9 cellular contexts compared by ENCODE assay signal in genomic region chr6:41779336-41779735, GRCh38. TPM values are rescaled to one million over a fixed set of nuclear protein-coding genes. Genes with fewer than 3 reads are reported as not detected.
DNase-seq lines count a peak whose midpoint lies in the region; ATAC-seq and TF ChIP-seq lines count a peak whose summit lies in the region.
"Had no signal": no experiment of that assay in that cellular context is flagged by ENCODE, and none has a peak within 500 bp of the region (broad histone marks: within the 10 kb centered on the region; RNA-seq: fewer than 3 reads in every experiment).

No MANE protein-coding gene starts in this region.

- H3K27ac ChIP-seq in CD4-positive, CD25-positive, alpha-beta regulatory T cell (ENCODE audit: insufficient read depth, low read length, poor library complexity, severe bottlenecking), result no peak overlapping the region
- H3K27ac ChIP-seq in right lobe of liver, result no peak overlapping the region

- no peak for TF ChIP-seq POLR2A in right lobe of liver (IDR thresholded peaks at IDR 0.05)

- peaks cover 15% of the 10 kb centered on the region for H3K4me1 ChIP-seq in CD4-positive, CD25-positive, alpha-beta regulatory T cell (ENCODE audit: control insufficient read depth, insufficient read depth, low read length, poor library complexity, severe bottlenecking)
- peaks cover 0 to 17% (median 5%) of the 10 kb centered on the region in 4 donors for H3K4me1 ChIP-seq in right lobe of liver

- peak overlapping the region; percentile 59 for H3K4me3 ChIP-seq in CD4-positive, CD25-positive, alpha-beta regulatory T cell (ENCODE audit: low read depth, low read length)
- H3K4me3 ChIP-seq in right lobe of liver, result peak overlapping the region; percentile 58 to 76 (median 65)

- no peaks in the 10 kb centered on the region for H3K9me3 ChIP-seq in CD4-positive, CD25-positive, alpha-beta regulatory T cell (ENCODE audit: control insufficient read depth in 2 of 2, low read length in 2 of 2)
- H3K9me3 ChIP-seq in right lobe of liver, result no peaks in the 10 kb centered on the region

- H3K4me3 Mint-ChIP-seq in CD4-positive, CD25-positive, alpha-beta regulatory T cell, result peak overlapping the region; percentile 83 to 94 (median 90)
- H3K4me3 Mint-ChIP-seq in type B pancreatic cell, result peak overlapping the region; percentile 97

- H3K27me3 ChIP-seq in CD4-positive, CD25-positive, alpha-beta regulatory T cell (ENCODE audit: control insufficient read depth, insufficient read depth, low read length), result peaks cover 2% of the 10 kb centered on the region
- no peaks in the 10 kb centered on the region for H3K27me3 ChIP-seq in right lobe of liver

- no peaks in the 10 kb centered on the region for H3K9me3 Mint-ChIP-seq in CD4-positive, CD25-positive, alpha-beta regulatory T cell
- H3K9me3 Mint-ChIP-seq in activated naive CD4-positive, alpha-beta T cell treated with anti-CD3 and anti-CD28 coated beads, Interleukin-2, amount 50 U/mL, for 72 hours, result no peaks in the 10 kb centered on the region
- H3K9me3 Mint-ChIP-seq in type B pancreatic cell, result no peaks in the 10 kb centered on the region

- 4% methylated on average over 5 of the region's 16 CpGs for WGBS in right lobe of liver (ENCODE audit: insufficient coverage, low coverage, low lambda C conversion rate, missing lambda C conversion rate)

- DNase-seq in CD4-positive, CD25-positive, alpha-beta regulatory T cell, result no peak
- DNase-seq in activated naive CD4-positive, alpha-beta T cell treated with anti-CD3 and anti-CD28 coated beads, Interleukin-2, amount 50 U/mL, for 72 hours (ENCODE audit: low spot score in 2 of 2), result no peak
- no peak for DNase-seq in right lobe of liver
- DNase-seq in type B pancreatic cell (ENCODE audit: extremely low spot score, unreplicated experiment), result no peak
- no peak for DNase-seq in NCI-H2196 treated with DMSO at 0.1 percent for 48 hours (lab: John Stamatoyannopoulos, UW; ENCODE audit: unreplicated experiment)
- no peak for DNase-seq in NCI-H748 (lab: John Stamatoyannopoulos, UW; ENCODE audit: unreplicated experiment)
- DNase-seq in activated gamma-delta T cell treated with Interleukin-2 at 50 U/mL for 16 hours, result no peak

- H3K4me1 Mint-ChIP-seq in CD4-positive, CD25-positive, alpha-beta regulatory T cell, result peaks cover 7 to 22% (median 16%) of the 10 kb centered on the region in 4 donors
- H3K4me1 Mint-ChIP-seq in type B pancreatic cell (ENCODE audit: unreplicated experiment), result peaks cover 17% of the 10 kb centered on the region

- no peak for ATAC-seq in CD4-positive, CD25-positive, alpha-beta regulatory T cell (ENCODE audit: low read depth in 2 of 2)
- ATAC-seq in HG02610 (IDR thresholded peaks at IDR 0.05; ENCODE audit: unreplicated experiment), result peak; percentile 21
- ATAC-seq in activated naive CD4-positive, alpha-beta T cell treated with anti-CD3 and anti-CD28 coated beads, Interleukin-2, amount 50 U/mL, for 72 hours, result no peak
- no peak for ATAC-seq in right lobe of liver

- no peak for TF ChIP-seq CTCF in right lobe of liver (IDR thresholded peaks at IDR 0.05)
- no peak for TF ChIP-seq CTCF in type B pancreatic cell (conservative IDR thresholded peaks at IDR 0.05)

- intact Hi-C loops in right lobe of liver (cut with DNase I), result no loop called here

- peak overlapping the region in 2 of 3 donors; percentile 75 to 88 for H3K27ac Mint-ChIP-seq in CD4-positive, CD25-positive, alpha-beta regulatory T cell
- peak overlapping the region; percentile 49 to 90 for H3K27ac Mint-ChIP-seq in activated naive CD4-positive, alpha-beta T cell treated with anti-CD3 and anti-CD28 coated beads, Interleukin-2, amount 50 U/mL, for 72 hours
- peak overlapping the region; percentile 82 for H3K27ac Mint-ChIP-seq in type B pancreatic cell

- H3K36me3 ChIP-seq in CD4-positive, CD25-positive, alpha-beta regulatory T cell (ENCODE audit: control insufficient read depth, insufficient read depth, low read length), result peaks cover 13% of the 10 kb centered on the region
- H3K36me3 ChIP-seq in right lobe of liver, result peaks cover 0 to 14% (median 6%) of the 10 kb centered on the region in 4 donors

- peaks cover 13% of the 10 kb centered on the region for H3K36me3 Mint-ChIP-seq in CD4-positive, CD25-positive, alpha-beta regulatory T cell
- no peaks in the 10 kb centered on the region for H3K36me3 Mint-ChIP-seq in activated naive CD4-positive, alpha-beta T cell treated with anti-CD3 and anti-CD28 coated beads, Interleukin-2, amount 50 U/mL, for 72 hours
- no peaks in the 10 kb centered on the region for H3K36me3 Mint-ChIP-seq in type B pancreatic cell

- H3K27me3 Mint-ChIP-seq in CD4-positive, CD25-positive, alpha-beta regulatory T cell, result peaks cover 19% of the 10 kb centered on the region
- H3K27me3 Mint-ChIP-seq in type B pancreatic cell, result peaks cover 8% of the 10 kb centered on the region

RNA-seq across cellular contexts. Expression of gene FRS3, which starts 0.4 kb away (rescaled TPM):
- 6.4 TPM for total RNA-seq in CD4-positive, CD25-positive, alpha-beta regulatory T cell
- 1 to 10 TPM; 1.3 to 1.6 (median 1.4) TPM for polyA plus RNA-seq in CD4-positive, CD25-positive, alpha-beta regulatory T cell
- total RNA-seq in activated naive CD4-positive, alpha-beta T cell treated with anti-CD3 and anti-CD28 coated beads, Interleukin-2, amount 50 U/mL, for 72 hours, result 1 to 10 TPM; 3.1 to 5.2 TPM
- total RNA-seq in right lobe of liver (1 to 10 TPM in 5 of 6 experiments, under 1 TPM in 1; 0.68 to 3.0 (median 1.9) TPM), type B pancreatic cell (ENCODE audit: low replicate concordance) (2.2 and 7.0 TPM in 2 replicates)

RNA-seq across cellular contexts. Expression of gene PRICKLE4, which starts 1.2 kb away (rescaled TPM):
- not detected for total RNA-seq in CD4-positive, CD25-positive, alpha-beta regulatory T cell
- not detected for polyA plus RNA-seq in CD4-positive, CD25-positive, alpha-beta regulatory T cell
- total RNA-seq in activated naive CD4-positive, alpha-beta T cell treated with anti-CD3 and anti-CD28 coated beads, Interleukin-2, amount 50 U/mL, for 72 hours, result under 1 TPM in 1 of 2 donors, not detected in 1; 0.60 TPM
- total RNA-seq in right lobe of liver, result 1 to 10 TPM in 5 of 6 experiments, not detected in 1; 1.3 to 3.1 (median 2.7) TPM
- 2.1 and 2.8 TPM in 2 replicates for total RNA-seq in type B pancreatic cell (ENCODE audit: low replicate concordance)

RNA-seq across cellular contexts. Expression of gene TOMM6, which starts 8.2 kb away (rescaled TPM):
- 102 TPM for total RNA-seq in CD4-positive, CD25-positive, alpha-beta regulatory T cell
- 100 to 1,000 TPM; 315 to 364 (median 362) TPM for polyA plus RNA-seq in CD4-positive, CD25-positive, alpha-beta regulatory T cell
- 100 to 1,000 TPM; 182 to 301 TPM for total RNA-seq in activated naive CD4-positive, alpha-beta T cell treated with anti-CD3 and anti-CD28 coated beads, Interleukin-2, amount 50 U/mL, for 72 hours
- total RNA-seq in right lobe of liver, result 100 to 1,000 TPM in 1 of 6 experiments, 10 to 100 TPM in 5; 61.8 to 104 (median 75.6) TPM
- total RNA-seq in type B pancreatic cell (ENCODE audit: low replicate concordance), result 193 and 203 TPM in 2 replicates

RNA-seq across cellular contexts. Expression of gene PGC, which starts 32.1 kb away (rescaled TPM):
- not detected for total RNA-seq in CD4-positive, CD25-positive, alpha-beta regulatory T cell
- polyA plus RNA-seq in CD4-positive, CD25-positive, alpha-beta regulatory T cell, result not detected
- not detected for total RNA-seq in activated naive CD4-positive, alpha-beta T cell treated with anti-CD3 and anti-CD28 coated beads, Interleukin-2, amount 50 U/mL, for 72 hours
- total RNA-seq in right lobe of liver (under 1 TPM in 1 of 6 experiments, not detected in 5; 0.31 TPM), type B pancreatic cell (ENCODE audit: low replicate concordance) (3.5 and 56.6 TPM in 2 replicates)
- total RNA-seq: lung microvascular endothelial cell had no signal

RNA-seq across cellular contexts. Expression of gene TFEB, which starts 43.9 kb away (rescaled TPM):
- 26.7 TPM for total RNA-seq in CD4-positive, CD25-positive, alpha-beta regulatory T cell
- polyA plus RNA-seq in CD4-positive, CD25-positive, alpha-beta regulatory T cell, result 10 to 100 TPM in 1 of 4 donors, 1 to 10 TPM in 3; 8.0 to 11.0 (median 8.7) TPM
- total RNA-seq in activated naive CD4-positive, alpha-beta T cell treated with anti-CD3 and anti-CD28 coated beads, Interleukin-2, amount 50 U/mL, for 72 hours, result 10 to 100 TPM in 1 of 2 donors, 1 to 10 TPM in 1; 3.0 to 14.4 TPM
- total RNA-seq in right lobe of liver (1 to 10 TPM; 4.5 to 9.2 (median 6.6) TPM), type B pancreatic cell (ENCODE audit: low replicate concordance) (4.6 and 6.2 TPM in 2 replicates)
